8 cellular contexts compared by ENCODE assay signal in the genomic region with DNA sequence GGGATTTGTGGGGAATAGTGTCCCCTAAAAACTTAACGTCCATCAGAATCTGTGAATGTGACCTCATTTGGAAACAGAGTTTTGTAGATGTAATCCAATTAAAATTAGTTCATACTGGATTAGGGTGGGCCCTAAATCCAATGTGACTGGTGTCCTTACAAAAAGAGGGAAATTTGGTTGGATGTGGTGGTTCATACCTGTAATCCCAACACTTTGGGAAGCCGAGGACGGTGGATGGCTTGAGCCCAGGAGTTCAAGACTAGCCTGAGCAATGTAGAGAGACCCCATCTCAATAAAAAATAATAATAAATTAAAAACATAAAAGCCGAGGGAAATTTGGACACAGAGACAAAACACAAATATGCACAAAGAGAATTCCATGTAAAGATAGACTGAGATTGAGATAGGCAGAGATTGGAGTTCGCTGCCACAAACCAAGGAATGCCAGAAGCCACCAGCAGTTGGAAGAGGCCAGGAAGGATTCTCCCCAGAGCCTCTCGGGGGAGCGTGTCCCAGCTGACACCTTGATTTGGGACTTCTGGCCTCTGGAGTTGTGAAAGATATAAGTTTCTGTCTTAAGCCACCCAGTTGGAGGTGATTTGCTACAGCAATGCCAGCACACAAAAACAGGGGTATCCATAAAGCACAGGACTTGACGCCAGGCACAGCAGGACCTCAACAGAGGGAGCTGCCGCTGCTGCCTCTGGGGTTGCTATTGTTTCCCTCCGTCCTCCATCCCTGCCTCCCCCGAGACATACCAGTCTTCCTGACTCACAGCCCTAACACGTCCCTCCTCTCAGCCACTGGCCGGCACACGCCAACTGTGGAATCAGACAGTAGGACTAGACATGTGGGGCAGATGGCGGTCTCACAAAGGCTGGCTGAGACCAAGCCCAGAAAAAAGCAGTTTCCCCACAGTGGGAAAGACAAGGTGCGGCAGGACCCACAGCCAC.
DNase-seq lines count a peak whose midpoint lies in the region; ATAC-seq and TF ChIP-seq lines count a peak whose summit lies in the region.

No MANE protein-coding gene starts in this region.

- H3K4me3 ChIP-seq in ascending aorta (no peak overlapping the region), left ventricle myocardium inferior (no peak overlapping the region)

- TF ChIP-seq CTCF in ascending aorta (IDR thresholded peaks at IDR 0.05): peak in 1 of 3 experiments; percentile 7
- no peak for TF ChIP-seq CTCF in left ventricle myocardium inferior (IDR thresholded peaks at IDR 0.05; ENCODE audit: borderline replicate concordance)

- H3K27me3 ChIP-seq in ascending aorta: no peaks in the 10 kb centered on the region
- H3K27me3 ChIP-seq in left ventricle myocardium inferior (ENCODE audit: low read depth): no peaks in the 10 kb centered on the region

- no peak for ATAC-seq in HG03108 (IDR thresholded peaks at IDR 0.05; ENCODE audit: unreplicated experiment)

- intact Hi-C loops in ascending aorta (cut with DNase I) (loop anchor here (2.0 kb wide), 1 partner anchor 34 kb away; no protein-coding TSS in a partner anchor), left ventricle myocardium inferior (cut with micrococcal nuclease) (no loop called here)

- DNase-seq in ELR (ENCODE audit: low read depth) (peak; percentile 97), ascending aorta (ENCODE audit: low spot score in 2 of 2) (peak; percentile 71 to 93), left ventricle myocardium inferior (peak; percentile 58), renal cortical epithelial cell (ENCODE audit: low read depth) (peak; percentile 82), NCI-H510A (lab: John Stamatoyannopoulos, UW) (no peak), T-helper 2 cell (no peak), NCI-H2196 (lab: John Stamatoyannopoulos, UW; ENCODE audit: unreplicated experiment) (no peak)

- H3K4me1 ChIP-seq in ascending aorta (peaks cover 24 to 69% of the 10 kb centered on the region in 2 donors), left ventricle myocardium inferior (peaks cover 91% of the 10 kb centered on the region)

- H3K9me3 ChIP-seq in ascending aorta (no peaks in the 10 kb centered on the region), left ventricle myocardium inferior (replicated peaks) (no peaks in the 10 kb centered on the region)

- H3K36me3 ChIP-seq in ascending aorta: no peaks in the 10 kb centered on the region
- H3K36me3 ChIP-seq in left ventricle myocardium inferior: no peaks in the 10 kb centered on the region

- H3K27ac ChIP-seq in ascending aorta (peak overlapping the region; percentile 88 to 91), left ventricle myocardium inferior (replicated peaks) (peak overlapping the region; percentile 91)

Comparison
In these comparisons a context has a peak if more than half of its experiments do, and no peak if none do; other contexts are left out.
1. DNase-seq: peak in ELR (single experiment), ascending aorta (2 of 2), left ventricle myocardium inferior (single experiment) and renal cortical epithelial cell (single experiment); none in NCI-H510A (single experiment), T-helper 2 cell (0 of 5) and NCI-H2196 (single experiment).